ENCODE assay signal across 9 cellular contexts in genomic region chr14:74531467-74531866, GRCh38. TPM values are rescaled to one million over a fixed set of nuclear protein-coding genes. Genes with fewer than 3 reads are reported as not detected.
DNase-seq lines count a peak whose midpoint lies in the region; ATAC-seq and TF ChIP-seq lines count a peak whose summit lies in the region.
"Had no signal": no experiment of that assay in that cellular context is flagged by ENCODE, and none has a peak within 500 bp of the region (broad histone marks: within the 10 kb centered on the region; RNA-seq: fewer than 3 reads in every experiment).

No MANE protein-coding gene starts in this region.

- no peak overlapping the region for H3K9ac ChIP-seq in colonic mucosa (ENCODE audit: low read depth in 2 of 2, low read length in 2 of 2)

- ATAC-seq in left lobe of liver (peak; percentile 48), GM19452 (IDR thresholded peaks at IDR 0.05; ENCODE audit: unreplicated experiment) (no peak), GM18858 (IDR thresholded peaks at IDR 0.05; ENCODE audit: unreplicated experiment) (no peak)

- TF ChIP-seq CTCF in LNCaP clone FGC (IDR thresholded peaks at IDR 0.05; ENCODE audit: control insufficient read depth, extremely low read depth, insufficient read depth) (peak; percentile 36; the same call in 1 of the 2 replicates), colonic mucosa (IDR thresholded peaks at IDR 0.05) (no peak)

- DNase-seq in COLO668 (lab: John Stamatoyannopoulos, UW; ENCODE audit: unreplicated experiment): peak; percentile 61
- DNase-seq in LNCaP clone FGC (ENCODE audit: low read depth): no peak
- peak; percentile 45 for DNase-seq in colonic mucosa
- DNase-seq in left lobe of liver (ENCODE audit: low spot score): no peak
- DNase-seq in SIG-M5 treated with dmso at 0.1 percent for 504 hours (lab: John Stamatoyannopoulos, UW; ENCODE audit: unreplicated experiment): no peak
- no peak for DNase-seq in CD4-positive, alpha-beta memory T cell
- DNase-seq: activated naive CD4-positive, alpha-beta T cell had no signal

- H3K4me1 Mint-ChIP-seq in CD4-positive, alpha-beta memory T cell: peaks cover 0 to 6% (median 0%) of the 10 kb centered on the region in 4 donors

- no peak overlapping the region for H3K27ac ChIP-seq in colonic mucosa
- H3K27ac ChIP-seq in CD4-positive, alpha-beta memory T cell (ENCODE audit: low read depth, low read length): no peak overlapping the region

- H3K27me3 Mint-ChIP-seq in CD4-positive, alpha-beta memory T cell: no peaks in the 10 kb centered on the region

- CTCF ChIA-PET in CD4-positive, alpha-beta memory T cell (lab: Charles Lee; ENCODE audit: partially characterized antibody): no interaction called here

- H3K27ac Mint-ChIP-seq in CD4-positive, alpha-beta memory T cell: no peak overlapping the region

- H3K4me1 ChIP-seq in colonic mucosa: no peaks in the 10 kb centered on the region
- H3K4me1 ChIP-seq in CD4-positive, alpha-beta memory T cell (ENCODE audit: insufficient read depth, low read length): no peaks in the 10 kb centered on the region

- H3K9me3 Mint-ChIP-seq in CD4-positive, alpha-beta memory T cell: no peaks in the 10 kb centered on the region

- POLR2A ChIA-PET in CD4-positive, alpha-beta memory T cell (lab: Charles Lee; ENCODE audit: partially characterized antibody): no interaction called here

- no peak overlapping the region for H3K4me3 Mint-ChIP-seq in CD4-positive, alpha-beta memory T cell

- no peaks in the 10 kb centered on the region for H3K36me3 ChIP-seq in colonic mucosa
- H3K36me3 ChIP-seq in CD4-positive, alpha-beta memory T cell (ENCODE audit: insufficient read depth, low read length): no peaks in the 10 kb centered on the region

- H3K27me3 ChIP-seq in colonic mucosa: no peaks in the 10 kb centered on the region
- H3K27me3 ChIP-seq in CD4-positive, alpha-beta memory T cell (ENCODE audit: insufficient read depth, low read length): no peaks in the 10 kb centered on the region

- no peaks in the 10 kb centered on the region for H3K36me3 Mint-ChIP-seq in CD4-positive, alpha-beta memory T cell

- H3K4me3 ChIP-seq in LNCaP clone FGC (ENCODE audit: low read depth, low read length): no peak overlapping the region
- H3K4me3 ChIP-seq in colonic mucosa: no peak overlapping the region
- no peak overlapping the region for H3K4me3 ChIP-seq in CD4-positive, alpha-beta memory T cell (ENCODE audit: low read length in 2 of 2)

- intact Hi-C loops in colonic mucosa (cut with DNase I): no loop called here
- intact Hi-C loops in CD4-positive, alpha-beta memory T cell (cut with micrococcal nuclease): no loop called here

- no peaks in the 10 kb centered on the region for H3K9me3 ChIP-seq in colonic mucosa
- H3K9me3 ChIP-seq in CD4-positive, alpha-beta memory T cell (ENCODE audit: control insufficient read depth in 1 of 2, low read length in 2 of 2): no peaks in the 10 kb centered on the region

RNA-seq across cellular contexts. Expression of gene ISCA2, which starts 37.9 kb away (rescaled TPM):
- total RNA-seq in colonic mucosa: 10 to 100 TPM; 42.0 to 43.1 TPM
- total RNA-seq in left lobe of liver: 10.0 TPM
- total RNA-seq in CD4-positive, alpha-beta memory T cell: 10 to 100 TPM; 31.3 to 33.1 TPM
- 10 to 100 TPM; 61.7 to 83.1 TPM for polyA plus RNA-seq in CD4-positive, alpha-beta memory T cell

RNA-seq across cellular contexts. Expression of gene NPC2, which starts 38.4 kb away (rescaled TPM):
- 100 to 1,000 TPM in 1 of 2 donors, 10 to 100 TPM in 1; 93.6 to 233 TPM for total RNA-seq in colonic mucosa
- 35.4 TPM for total RNA-seq in left lobe of liver
- total RNA-seq in CD4-positive, alpha-beta memory T cell: 10 to 100 TPM; 50.9 to 54.2 TPM
- polyA plus RNA-seq in CD4-positive, alpha-beta memory T cell: 10 to 100 TPM; 83.4 to 89.9 TPM

Comparison
In these comparisons a context has a peak if more than half of its experiments do, and no peak if none do; other contexts are left out.
1. DNase-seq: peak in COLO668 (single experiment) and colonic mucosa (single experiment); none in LNCaP clone FGC (single experiment), left lobe of liver (single experiment), SIG-M5 treated with dmso at 0.1 percent for 504 hours (single experiment) and CD4-positive, alpha-beta memory T cell (0 of 5).